ENCODE assay signal across 1 cellular context in the genomic region with DNA sequence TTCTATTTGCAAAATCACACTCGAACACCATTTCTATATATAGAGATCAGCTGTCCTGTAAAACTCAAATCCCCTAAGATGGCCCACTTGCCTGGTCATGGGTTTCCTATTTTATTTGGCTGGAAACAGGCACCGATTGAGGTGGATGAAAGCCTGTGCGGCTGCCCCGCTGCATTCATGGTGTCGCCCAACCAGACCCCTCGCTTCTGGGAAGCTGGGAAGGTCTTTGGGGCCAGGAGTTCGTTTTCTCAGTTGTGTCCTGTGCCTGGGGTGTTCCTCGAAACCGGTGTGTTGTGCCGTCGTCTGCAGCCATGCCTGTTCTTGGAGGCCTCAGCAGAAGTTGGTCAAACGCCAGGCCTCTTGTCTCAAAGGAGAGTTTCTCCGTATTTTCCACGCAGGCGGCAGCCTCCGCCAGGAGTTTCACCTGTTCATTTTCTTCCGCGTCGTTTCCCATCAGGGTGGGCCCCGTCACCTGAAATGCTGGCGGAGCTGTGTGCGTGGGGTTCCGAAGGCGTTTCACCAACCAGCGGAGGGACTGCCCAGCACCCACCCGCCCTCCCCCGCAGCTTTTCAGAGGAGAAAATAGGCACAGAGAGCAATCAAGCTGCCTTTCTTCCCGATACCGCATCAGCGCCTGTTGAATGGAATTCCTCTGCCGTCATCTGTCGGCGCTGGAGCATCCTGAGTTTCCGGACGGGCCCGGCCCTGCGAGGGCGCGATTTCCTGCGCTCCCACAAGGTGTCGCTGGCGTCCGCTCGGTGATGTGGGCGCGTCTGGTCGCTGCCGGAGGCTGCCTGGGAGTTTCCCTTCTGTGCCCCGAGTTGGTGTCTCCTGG.
TF ChIP-seq lines count a peak whose summit lies in the region.

No MANE protein-coding gene starts in this region.

TF ChIP-seq in IMR-90, 13 proteins besides CTCF, POLR2A, EP300 and RAD21:
- TF ChIP-seq NFE2L2 (IDR thresholded peaks at IDR 0.05; ENCODE audit: low read depth, low read length): no peak
- TF ChIP-seq SMC3 (IDR thresholded peaks at IDR 0.05; ENCODE audit: low read depth, low read length): peak; percentile 89
- TF ChIP-seq MAZ (IDR thresholded peaks at IDR 0.05; ENCODE audit: borderline replicate concordance, low read depth, low read length): peak; percentile 27; the same call in 1 of the 2 replicates
- 0 out of 2 replicates have a peak, but pooled peaks have one; percentile 37 for TF ChIP-seq MXI1 (IDR thresholded peaks at IDR 0.05; ENCODE audit: borderline replicate concordance, low read depth, low read length)
- TF ChIP-seq CHD1 (IDR thresholded peaks at IDR 0.05; ENCODE audit: low read depth, low read length): no peak
TF ChIP-seq in IMR-90: peak in this region for 3.
